ENCODE assay signal across 1 cellular context in the genomic region with DNA sequence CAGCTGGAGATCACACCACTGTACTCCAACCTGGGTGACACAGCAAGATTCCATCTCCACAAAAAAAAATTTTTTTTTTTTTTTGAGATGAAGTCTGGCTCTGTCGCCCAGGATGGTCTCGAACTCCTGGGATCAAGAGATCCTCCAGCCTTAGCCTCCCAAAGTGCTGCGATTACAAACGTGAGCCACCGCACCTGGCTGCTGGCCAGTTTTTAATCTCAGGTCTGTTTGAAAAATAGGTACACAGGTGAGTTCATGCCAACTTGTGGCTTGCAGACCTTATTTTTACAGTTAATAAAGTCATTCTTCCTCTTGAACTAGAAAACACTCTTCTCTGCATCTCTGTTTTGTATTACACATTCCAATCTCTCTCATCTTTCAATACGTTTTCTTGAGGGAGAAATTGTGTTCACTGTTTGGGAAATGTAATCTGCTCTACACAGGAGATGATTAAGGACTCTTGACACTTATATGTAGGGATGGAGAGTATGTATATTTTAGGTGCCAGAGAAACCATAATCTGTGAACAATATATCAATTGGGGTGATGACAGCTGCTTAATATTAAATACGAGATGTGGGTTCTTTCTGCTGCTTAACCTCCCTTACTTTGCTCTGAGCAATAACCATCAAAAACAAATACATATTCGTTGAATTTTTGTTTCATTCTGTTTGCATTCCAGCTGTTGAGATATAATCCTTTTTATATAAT.
TF ChIP-seq lines count a peak whose summit lies in the region.

No MANE protein-coding gene starts in this region.

TF ChIP-seq in GM23338, 12 proteins besides CTCF, POLR2A, EP300 and RAD21 (continued from another document):
- TF ChIP-seq, protein P1, sequence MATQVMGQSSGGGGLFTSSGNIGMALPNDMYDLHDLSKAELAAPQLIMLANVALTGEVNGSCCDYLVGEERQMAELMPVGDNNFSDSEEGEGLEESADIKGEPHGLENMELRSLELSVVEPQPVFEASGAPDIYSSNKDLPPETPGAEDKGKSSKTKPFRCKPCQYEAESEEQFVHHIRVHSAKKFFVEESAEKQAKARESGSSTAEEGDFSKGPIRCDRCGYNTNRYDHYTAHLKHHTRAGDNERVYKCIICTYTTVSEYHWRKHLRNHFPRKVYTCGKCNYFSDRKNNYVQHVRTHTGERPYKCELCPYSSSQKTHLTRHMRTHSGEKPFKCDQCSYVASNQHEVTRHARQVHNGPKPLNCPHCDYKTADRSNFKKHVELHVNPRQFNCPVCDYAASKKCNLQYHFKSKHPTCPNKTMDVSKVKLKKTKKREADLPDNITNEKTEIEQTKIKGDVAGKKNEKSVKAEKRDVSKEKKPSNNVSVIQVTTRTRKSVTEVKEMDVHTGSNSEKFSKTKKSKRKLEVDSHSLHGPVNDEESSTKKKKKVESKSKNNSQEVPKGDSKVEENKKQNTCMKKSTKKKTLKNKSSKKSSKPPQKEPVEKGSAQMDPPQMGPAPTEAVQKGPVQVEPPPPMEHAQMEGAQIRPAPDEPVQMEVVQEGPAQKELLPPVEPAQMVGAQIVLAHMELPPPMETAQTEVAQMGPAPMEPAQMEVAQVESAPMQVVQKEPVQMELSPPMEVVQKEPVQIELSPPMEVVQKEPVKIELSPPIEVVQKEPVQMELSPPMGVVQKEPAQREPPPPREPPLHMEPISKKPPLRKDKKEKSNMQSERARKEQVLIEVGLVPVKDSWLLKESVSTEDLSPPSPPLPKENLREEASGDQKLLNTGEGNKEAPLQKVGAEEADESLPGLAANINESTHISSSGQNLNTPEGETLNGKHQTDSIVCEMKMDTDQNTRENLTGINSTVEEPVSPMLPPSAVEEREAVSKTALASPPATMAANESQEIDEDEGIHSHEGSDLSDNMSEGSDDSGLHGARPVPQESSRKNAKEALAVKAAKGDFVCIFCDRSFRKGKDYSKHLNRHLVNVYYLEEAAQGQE (IDR thresholded peaks at IDR 0.05; ENCODE audit: unreplicated experiment), result no peak
- TF ChIP-seq, protein P2, sequence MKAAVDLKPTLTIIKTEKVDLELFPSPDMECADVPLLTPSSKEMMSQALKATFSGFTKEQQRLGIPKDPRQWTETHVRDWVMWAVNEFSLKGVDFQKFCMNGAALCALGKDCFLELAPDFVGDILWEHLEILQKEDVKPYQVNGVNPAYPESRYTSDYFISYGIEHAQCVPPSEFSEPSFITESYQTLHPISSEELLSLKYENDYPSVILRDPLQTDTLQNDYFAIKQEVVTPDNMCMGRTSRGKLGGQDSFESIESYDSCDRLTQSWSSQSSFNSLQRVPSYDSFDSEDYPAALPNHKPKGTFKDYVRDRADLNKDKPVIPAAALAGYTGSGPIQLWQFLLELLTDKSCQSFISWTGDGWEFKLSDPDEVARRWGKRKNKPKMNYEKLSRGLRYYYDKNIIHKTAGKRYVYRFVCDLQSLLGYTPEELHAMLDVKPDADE (IDR thresholded peaks at IDR 0.05), result no peak
- TF ChIP-seq ZNF114 (CRISPR knock-in tag; IDR thresholded peaks at IDR 0.05) (no peak), ZNF331 (CRISPR knock-in tag; IDR thresholded peaks at IDR 0.05; ENCODE audit: low read depth) (no peak), JUNB (IDR thresholded peaks at IDR 0.05; ENCODE audit: unreplicated experiment) (no peak), STAT1 (IDR thresholded peaks at IDR 0.05; ENCODE audit: unreplicated experiment) (no peak), POLR2AphosphoS5 (IDR thresholded peaks at IDR 0.05; ENCODE audit: low read depth) (no peak), CREB1 (CRISPR knock-in tag; IDR thresholded peaks at IDR 0.05; ENCODE audit: low read depth) (no peak)
TF ChIP-seq in GM23338: peak in this region for 0.
